ENCODE assay signal across 5 cellular contexts in the genomic region with DNA sequence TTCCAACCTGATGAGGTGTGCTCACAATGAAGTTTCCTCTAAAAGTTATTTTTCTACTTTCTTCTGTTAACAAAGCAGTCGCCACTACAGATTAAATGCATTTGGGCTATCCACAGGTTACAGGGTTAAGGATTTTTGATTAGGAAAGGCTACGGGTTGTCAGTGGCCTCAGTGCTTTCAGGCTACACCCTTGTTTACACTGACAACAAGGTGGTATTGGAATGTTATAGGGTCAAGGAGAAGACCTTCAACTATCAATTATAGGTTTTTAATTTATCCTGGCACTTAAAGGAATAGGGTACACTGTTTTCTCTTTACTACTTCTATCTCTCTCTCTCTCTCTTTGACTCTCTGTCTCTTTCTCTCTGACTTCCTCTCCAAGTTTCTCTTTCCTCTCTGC.
DNase-seq lines count a peak whose midpoint lies in the region; ATAC-seq, FAIRE-seq and TF ChIP-seq lines count a peak whose summit lies in the region.
"Not testable (repeated sequence)": the region's sequence is repeated elsewhere in the genome, so short reads cannot be mapped to it uniquely, and the experiment has no call there.

No MANE protein-coding gene starts in this region.

- H4K8ac ChIP-seq in neuronal stem cell (ENCODE audit: low read depth, low read length): not testable (repeated sequence)

- FAIRE-seq in G401.6 (lab: Jason Lieb, UNC): peak; percentile 79
- FAIRE-seq in HepG2 (lab: Jason Lieb, UNC): not testable (repeated sequence)

- not testable (repeated sequence) for H3K4me2 ChIP-seq in OCI-LY3 (ENCODE audit: low read length); HepG2 (ENCODE audit: low read depth, low read length); neuronal stem cell (ENCODE audit: insufficient read depth, low read length, poor library complexity, severe bottlenecking)

- H3K4me3 Mint-ChIP-seq in nephron progenitor cell: not testable (repeated sequence)

- H4K91ac ChIP-seq in neuronal stem cell (ENCODE audit: low read depth, low read length, poor library complexity): not testable (repeated sequence)

- H2AFZ ChIP-seq in OCI-LY3 (ENCODE audit: low read depth, low read length); HepG2 (ENCODE audit: low read length): not testable (repeated sequence)
- H2AFZ ChIP-seq in neuronal stem cell (ENCODE audit: low read length): peak overlapping the region; percentile 7

- H3K79me2 ChIP-seq in OCI-LY3 (ENCODE audit: low read length); HepG2 (ENCODE audit: insufficient read depth, low read length): not testable (repeated sequence)

- intact Hi-C loops in HepG2 (cut with micrococcal nuclease; ENCODE audit: unreplicated experiment): loop anchor here (10.0 kb wide), 2 partner anchors 340 to 590 kb away; no protein-coding TSS in a partner anchor

- not testable (repeated sequence) for H3K23ac ChIP-seq in neuronal stem cell (ENCODE audit: low read depth, low read length, poor library complexity)

- not testable (repeated sequence) for H4K20me1 ChIP-seq in OCI-LY3 (ENCODE audit: insufficient read depth, low read length); HepG2 (ENCODE audit: insufficient read depth, low read length)

- TF ChIP-seq CTCF in OCI-LY3 (IDR thresholded peaks at IDR 0.05; ENCODE audit: low read depth, low read length); HepG2 (CRISPR knock-in tag; IDR thresholded peaks at IDR 0.05); nephron progenitor cell (IDR thresholded peaks at IDR 0.05): not testable (repeated sequence)

- H3K9ac ChIP-seq in OCI-LY3 (ENCODE audit: low read length); HepG2 (ENCODE audit: insufficient read depth, low read depth, low read length); neuronal stem cell (ENCODE audit: low read depth, low read length, poor library complexity): not testable (repeated sequence)

- POLR2A ChIA-PET in HepG2 (lab: Yijun Ruan, JAX): not testable (repeated sequence)

- peak overlapping the region; percentile 90; the same call in 1 of the 2 replicates for H3K27ac ChIP-seq in OCI-LY3 (ENCODE audit: low read length)
- not testable (repeated sequence) for H3K27ac ChIP-seq in HepG2 (ENCODE audit: extremely low read length, insufficient read depth, low read length); neuronal stem cell (replicated peaks; ENCODE audit: low read length)

- not testable (repeated sequence) for TF ChIP-seq POLR2A in HepG2 (IDR thresholded peaks at IDR 0.05; ENCODE audit: insufficient read depth in 1 of 2, low read depth in 2 of 2, low read length in 2 of 2)

- peak in 1 of 2 experiments; percentile 32; a peak in 1 of 4 replicates for TF ChIP-seq EP300 in HepG2 (IDR thresholded peaks at IDR 0.05; ENCODE audit: low read depth in 2 of 2, low read length in 2 of 2)
- TF ChIP-seq EP300 in HepG2 (CRISPR knock-in tag; IDR thresholded peaks at IDR 0.05; ENCODE audit: borderline replicate concordance): not testable (repeated sequence)

- peaks cover 38% of the 10 kb centered on the region for H3K4me1 ChIP-seq in OCI-LY3 (ENCODE audit: low read length)
- H3K4me1 ChIP-seq in HepG2 (ENCODE audit: insufficient read depth, low read length): peaks cover 57% of the 10 kb centered on the region
- not testable (repeated sequence) for H3K4me1 ChIP-seq in neuronal stem cell (ENCODE audit: control insufficient read depth in 2 of 2, insufficient read depth in 1 of 2, low read depth in 1 of 2, low read length in 2 of 2)

- not testable (repeated sequence) for DNase-seq in HepG2 (ENCODE audit: low spot score); nephron progenitor cell; neuronal stem cell (ENCODE audit: low spot score)

- not testable (repeated sequence) for H3K4ac ChIP-seq in neuronal stem cell (ENCODE audit: low read length)

- H2BK120ac ChIP-seq in neuronal stem cell (ENCODE audit: low read depth, low read length): not testable (repeated sequence)

- not testable (repeated sequence) for H3K79me1 ChIP-seq in neuronal stem cell (ENCODE audit: low read depth, low read length)

- not testable (repeated sequence) for H2AK5ac ChIP-seq in neuronal stem cell (ENCODE audit: low read depth, low read length)

- H3K9me3 Mint-ChIP-seq in nephron progenitor cell: peaks cover 59% of the 10 kb centered on the region

- not testable (repeated sequence) for TF ChIP-seq RAD21 in HepG2 (CRISPR knock-in tag; IDR thresholded peaks at IDR 0.05)

- peaks cover 11% of the 10 kb centered on the region for H3K36me3 ChIP-seq in OCI-LY3 (replicated peaks; ENCODE audit: low read depth, low read length)
- H3K36me3 ChIP-seq in HepG2 (replicated peaks in 1 of 2; ENCODE audit: control insufficient read depth in 1 of 2, insufficient read depth in 2 of 2, low read length in 2 of 2); neuronal stem cell (replicated peaks in 1 of 2; ENCODE audit: control insufficient read depth in 2 of 2, insufficient read depth in 2 of 2, low read length in 2 of 2): not testable (repeated sequence)

- not testable (repeated sequence) for ATAC-seq in HepG2

- not testable (repeated sequence) for H2BK5ac ChIP-seq in neuronal stem cell (ENCODE audit: low read length)

- peak overlapping the region; percentile 93 for H3K27ac Mint-ChIP-seq in nephron progenitor cell

- H2BK12ac ChIP-seq in neuronal stem cell (ENCODE audit: low read length): not testable (repeated sequence)

- 11% methylated on average over 2 of the region's 2 CpGs for whole genome bisulfite sequencing in HepG2 (ENCODE audit: low lambda C conversion rate)
- no CpG with 5 or more reads among the region's 2 CpGs for WGBS in neuronal stem cell (ENCODE audit: extremely low coverage in 2 of 2, insufficient read length in 2 of 2, insufficient replicate concordance in 1 of 2), 2 donors

- H3K4me3 ChIP-seq in OCI-LY3 (ENCODE audit: low read length); HepG2 (replicated peaks in 1 of 3; ENCODE audit: insufficient read depth in 1 of 3, low read depth in 2 of 3, low read length in 3 of 3); neuronal stem cell (ENCODE audit: low read length in 2 of 2): not testable (repeated sequence)

- not testable (repeated sequence) for H3K18ac ChIP-seq in neuronal stem cell (ENCODE audit: low read length)

- not testable (repeated sequence) for H2BK15ac ChIP-seq in neuronal stem cell (ENCODE audit: low read length)

- in situ Hi-C loops in HepG2 (cut with HindIII; ENCODE audit: extremely low pct_ligation_motif_present, low pct_unique_long_range_greater_than_20kb): not testable (repeated sequence)

- H3K9me3 ChIP-seq in OCI-LY3 (ENCODE audit: insufficient read depth, low read length); HepG2 (ENCODE audit: low read length): not testable (repeated sequence)
- H3K9me3 ChIP-seq in neuronal stem cell (replicated peaks in 1 of 2; ENCODE audit: control insufficient read depth in 2 of 2, insufficient read depth in 1 of 2, low read depth in 1 of 2, low read length in 2 of 2): peaks cover 10 to 17% of the 10 kb centered on the region in 2 donors

- not testable (repeated sequence) for H3K14ac ChIP-seq in neuronal stem cell (ENCODE audit: low read length)

- H3K4me1 Mint-ChIP-seq in nephron progenitor cell: not testable (repeated sequence)

- H3K27me3 ChIP-seq in OCI-LY3 (ENCODE audit: low read depth, low read length); HepG2 (ENCODE audit: control insufficient read depth in 1 of 2, insufficient read depth in 2 of 2, low read length in 2 of 2); neuronal stem cell (ENCODE audit: control insufficient read depth in 3 of 3, insufficient read depth in 3 of 3, low read depth in 1 of 3, low read length in 3 of 3): not testable (repeated sequence)

- BruUV-seq in HepG2 (replicated peaks; lab: Mats Ljungman, UMichigan): not testable (repeated sequence)

- CTCF ChIA-PET in HepG2 (lab: Yijun Ruan, JAX; ENCODE audit: low intra/inter-chr PET ratio, low total read pairs): not testable (repeated sequence)

- H3K36me3 Mint-ChIP-seq in nephron progenitor cell (ENCODE audit: low read depth): peaks cover 17% of the 10 kb centered on the region

- not testable (repeated sequence) for H3K27me3 Mint-ChIP-seq in nephron progenitor cell (ENCODE audit: low read depth, poor library complexity)

TF ChIP-seq in HepG2, 621 proteins besides CTCF, POLR2A, EP300 and RAD21 (continues in another document):
- TF ChIP-seq NR2F6 (IDR thresholded peaks at IDR 0.05) (peak; percentile 43), NR2F6 (CRISPR knock-in tag; IDR thresholded peaks at IDR 0.05) (peak; percentile 48; the same call in 1 of the 2 replicates), ISL2 (CRISPR knock-in tag; IDR thresholded peaks at IDR 0.05) (0 out of 2 replicates have a peak, but pooled peaks have one; percentile 24), NR2F2 (IDR thresholded peaks at IDR 0.05; ENCODE audit: borderline replicate concordance, low read depth) (peak; percentile 27; the same call in 1 of the 2 replicates), FOXA3 (CRISPR knock-in tag; IDR thresholded peaks at IDR 0.05) (peak; percentile 67)
- TF ChIP-seq, protein P1, sequence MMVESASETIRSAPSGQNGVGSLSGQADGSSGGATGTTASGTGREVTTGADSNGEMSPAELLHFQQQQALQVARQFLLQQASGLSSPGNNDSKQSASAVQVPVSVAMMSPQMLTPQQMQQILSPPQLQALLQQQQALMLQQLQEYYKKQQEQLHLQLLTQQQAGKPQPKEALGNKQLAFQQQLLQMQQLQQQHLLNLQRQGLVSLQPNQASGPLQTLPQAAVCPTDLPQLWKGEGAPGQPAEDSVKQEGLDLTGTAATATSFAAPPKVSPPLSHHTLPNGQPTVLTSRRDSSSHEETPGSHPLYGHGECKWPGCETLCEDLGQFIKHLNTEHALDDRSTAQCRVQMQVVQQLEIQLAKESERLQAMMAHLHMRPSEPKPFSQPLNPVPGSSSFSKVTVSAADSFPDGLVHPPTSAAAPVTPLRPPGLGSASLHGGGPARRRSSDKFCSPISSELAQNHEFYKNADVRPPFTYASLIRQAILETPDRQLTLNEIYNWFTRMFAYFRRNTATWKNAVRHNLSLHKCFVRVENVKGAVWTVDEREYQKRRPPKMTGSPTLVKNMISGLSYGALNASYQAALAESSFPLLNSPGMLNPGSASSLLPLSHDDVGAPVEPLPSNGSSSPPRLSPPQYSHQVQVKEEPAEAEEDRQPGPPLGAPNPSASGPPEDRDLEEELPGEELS (CRISPR knock-in tag; IDR thresholded peaks at IDR 0.05): 0 out of 2 replicates have a peak, but pooled peaks have one; percentile 19
